Comparison of ENCODE assay signal across 8 cellular contexts in genomic region chr9:126327016-126327749, GRCh38. TPM values are rescaled to one million over a fixed set of nuclear protein-coding genes. Genes with fewer than 3 reads are reported as not detected.
DNase-seq lines count a peak whose midpoint lies in the region; TF ChIP-seq lines count a peak whose summit lies in the region.

No MANE protein-coding gene starts in this region.

- H3K27ac Mint-ChIP-seq in activated CD4-positive, alpha-beta T cell treated with anti-CD3 and anti-CD28 coated beads, Interleukin-2, amount 10 ng/mL, durations not matched to agents 7 days and 5 days = peak overlapping the region; percentile 71
- H3K27ac Mint-ChIP-seq in endothelial cell (ENCODE audit: unreplicated experiment) = peak overlapping the region; percentile 36

- H3K27me3 ChIP-seq in muscle layer of colon (ENCODE audit: control insufficient read depth in 1 of 2, insufficient read depth in 2 of 2, low read length in 2 of 2) = no peaks in the 10 kb centered on the region

- H3K9ac ChIP-seq in muscle layer of colon (ENCODE audit: low read length) = peak overlapping the region; percentile 55

- H3K36me3 ChIP-seq in muscle layer of colon (ENCODE audit: insufficient read depth, low read length) = no peaks in the 10 kb centered on the region
- no peaks in the 10 kb centered on the region for H3K36me3 ChIP-seq in urinary bladder (ENCODE audit: insufficient read depth)

- POLR2A ChIA-PET in activated CD4-positive, alpha-beta T cell treated with anti-CD3 and anti-CD28 coated beads, Interleukin-2, amount 10 ng/mL, durations not matched to agents 7 days and 5 days (lab: Charles Lee) = no interaction called here

- no peaks in the 10 kb centered on the region for H3K36me3 Mint-ChIP-seq in activated CD4-positive, alpha-beta T cell treated with anti-CD3 and anti-CD28 coated beads, Interleukin-2, amount 10 ng/mL, durations not matched to agents 7 days and 5 days (ENCODE audit: low read depth)
- peaks cover 8% of the 10 kb centered on the region for H3K36me3 Mint-ChIP-seq in endothelial cell (ENCODE audit: low read depth, unreplicated experiment)

- peak overlapping the region; percentile 65 for H3K4me3 Mint-ChIP-seq in activated CD4-positive, alpha-beta T cell treated with anti-CD3 and anti-CD28 coated beads, Interleukin-2, amount 10 ng/mL, durations not matched to agents 7 days and 5 days
- H3K4me3 Mint-ChIP-seq in endothelial cell (ENCODE audit: unreplicated experiment) = peak overlapping the region; percentile 90

- CTCF ChIA-PET in activated CD4-positive, alpha-beta T cell treated with anti-CD3 and anti-CD28 coated beads, Interleukin-2, amount 10 ng/mL, durations not matched to agents 7 days and 5 days (lab: Charles Lee) = interaction anchor here (0.5 to 1.7 kb wide), 2 partner anchors 73 to 1264 kb away, joined by 3 read pairs; no protein-coding TSS in a partner anchor

- H3K27ac ChIP-seq in muscle layer of colon (ENCODE audit: low read depth, low read length) (peak overlapping the region; percentile 70), urinary bladder (ENCODE audit: low read depth) (peak overlapping the region; percentile 61)

- DNase-seq in stimulated activated CD4-positive, alpha-beta T cell treated with anti-CD3 and anti-CD28 coated beads, Interleukin-12 subunit alpha, Interleukin-12 subunit beta, amount 100 ng/mL, for 4 hours = peak; percentile 13
- DNase-seq in stimulated activated CD4-positive, alpha-beta T cell treated with anti-CD3 and anti-CD28 coated beads, Interleukin-1b, Interleukin-23, amount 100 ng/mL, for 48 hours = no peak
- no peak for DNase-seq in activated CD4-positive, alpha-beta T cell treated with anti-CD3 and anti-CD28 coated beads, Interleukin-2, amount 10 ng/mL, durations not matched to agents 7 days and 5 days
- DNase-seq in endothelial cell (ENCODE audit: low spot score) = no peak
- DNase-seq in SIG-M5 (lab: John Stamatoyannopoulos, UW) = no peak
- DNase-seq in NCI-H187 (lab: John Stamatoyannopoulos, UW) = no peak

- peaks cover 38% of the 10 kb centered on the region for H3K4me1 Mint-ChIP-seq in activated CD4-positive, alpha-beta T cell treated with anti-CD3 and anti-CD28 coated beads, Interleukin-2, amount 10 ng/mL, durations not matched to agents 7 days and 5 days
- peaks cover 18% of the 10 kb centered on the region for H3K4me1 Mint-ChIP-seq in endothelial cell (ENCODE audit: unreplicated experiment)

- H3K4me1 ChIP-seq in muscle layer of colon (ENCODE audit: insufficient read depth, low read length) (peaks cover 19% of the 10 kb centered on the region), urinary bladder (ENCODE audit: insufficient read depth) (no peaks in the 10 kb centered on the region)

- H3K4me3 ChIP-seq in muscle layer of colon (ENCODE audit: low read depth in 1 of 2, low read length in 2 of 2) (peak overlapping the region; percentile 71 to 77), urinary bladder (ENCODE audit: low read depth, low read length) (peak overlapping the region; percentile 94)

- peaks cover 7% of the 10 kb centered on the region for H3K9me3 Mint-ChIP-seq in activated CD4-positive, alpha-beta T cell treated with anti-CD3 and anti-CD28 coated beads, Interleukin-2, amount 10 ng/mL, durations not matched to agents 7 days and 5 days
- no peaks in the 10 kb centered on the region for H3K9me3 Mint-ChIP-seq in endothelial cell (ENCODE audit: unreplicated experiment)

- no peaks in the 10 kb centered on the region for H3K9me3 ChIP-seq in muscle layer of colon (ENCODE audit: low read length)

- TF ChIP-seq CTCF in endothelial cell (IDR thresholded peaks at IDR 0.05; ENCODE audit: unreplicated experiment) = no peak

- 3% methylated on average over 59 of the region's 59 CpGs for WGBS in urinary bladder

- peaks cover 7% of the 10 kb centered on the region for H3K27me3 Mint-ChIP-seq in activated CD4-positive, alpha-beta T cell treated with anti-CD3 and anti-CD28 coated beads, Interleukin-2, amount 10 ng/mL, durations not matched to agents 7 days and 5 days
- peaks cover 3% of the 10 kb centered on the region for H3K27me3 Mint-ChIP-seq in endothelial cell (ENCODE audit: unreplicated experiment)

RNA-seq across cellular contexts. Expression of gene MVB12B, which starts 0.6 kb away (rescaled TPM):
- 1 to 10 TPM; 7.3 to 7.6 TPM for total RNA-seq in activated CD4-positive, alpha-beta T cell treated with anti-CD3 and anti-CD28 coated beads, Interleukin-2, amount 10 ng/mL, durations not matched to agents 7 days and 5 days
- total RNA-seq in endothelial cell (ENCODE audit: unreplicated experiment) = 18.8 TPM
- total RNA-seq in urinary bladder = 12.2 TPM
- polyA plus RNA-seq in urinary bladder = 13.5 TPM
